In the genomic region with DNA sequence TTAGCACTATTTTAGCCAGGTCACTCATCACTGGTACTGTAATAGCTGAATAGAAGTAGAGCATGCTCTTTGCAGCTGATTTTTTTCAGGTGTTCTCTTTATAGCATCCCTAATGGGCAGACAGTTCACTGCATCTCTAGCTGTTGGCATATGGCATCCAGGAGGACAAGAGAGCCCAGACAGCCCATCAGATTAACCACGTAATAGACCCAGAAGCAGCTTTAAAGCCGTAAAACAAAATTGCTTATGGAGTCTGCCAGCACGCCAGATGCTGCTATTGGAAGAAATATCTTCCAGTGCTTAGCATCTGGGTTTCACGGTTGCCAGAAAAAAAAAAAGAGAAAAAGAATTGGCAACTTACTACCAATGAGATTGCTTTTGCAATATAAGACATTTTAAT, we compare ENCODE assay signal across 25 cellular contexts.
DNase-seq lines count a peak whose midpoint lies in the region; ATAC-seq and TF ChIP-seq lines count a peak whose summit lies in the region.
"Had no signal": no experiment of that assay in that cellular context is flagged by ENCODE, and none has a peak within 500 bp of the region (broad histone marks: within the 10 kb centered on the region; RNA-seq: fewer than 3 reads in every experiment).

No MANE protein-coding gene starts in this region.

- H3K4me3 Mint-ChIP-seq in stimulated activated naive CD8-positive, alpha-beta T cell treated with anti-CD3 and anti-CD28 coated beads, Interleukin-15, amount 100 ng/mL, for 72 hours, result no peak overlapping the region
- H3K4me3 Mint-ChIP-seq: activated CD4-positive, alpha-beta memory T cell treated with anti-CD3 and anti-CD28 coated beads for 36 hours; activated naive CD4-positive, alpha-beta T cell treated with anti-CD3 and anti-CD28 coated beads for 36 hours; activated T-cell treated with anti-CD3 and anti-CD28 coated beads, Interleukin-2, amount 50 U/mL, for 72 hours; central memory CD8-positive, alpha-beta T cell; stimulated activated effector memory CD8-positive, alpha-beta T cell treated with anti-CD3 and anti-CD28 coated beads, Interleukin-12 subunit alpha, Interleukin-12 subunit beta, amount 100 ng/mL, for 72 hours had no signal

- H3K9me3 ChIP-seq in suprapubic skin, result no peaks in the 10 kb centered on the region
- H3K9me3 ChIP-seq: adrenal gland, left lung, ovary, upper lobe of left lung had no signal

- no peaks in the 10 kb centered on the region for H3K4me1 ChIP-seq in suprapubic skin
- H3K4me1 ChIP-seq: adrenal gland, left lung, upper lobe of left lung had no signal

- no peak for TF ChIP-seq EP300 in suprapubic skin (IDR thresholded peaks at IDR 0.05)

- no peak for TF ChIP-seq CTCF in suprapubic skin (IDR thresholded peaks at IDR 0.05)

- H3K27ac Mint-ChIP-seq in stimulated activated naive CD8-positive, alpha-beta T cell treated with anti-CD3 and anti-CD28 coated beads, Interleukin-15, amount 100 ng/mL, for 72 hours, result no peak overlapping the region
- H3K27ac Mint-ChIP-seq: activated CD4-positive, alpha-beta memory T cell treated with anti-CD3 and anti-CD28 coated beads for 36 hours; activated naive CD4-positive, alpha-beta T cell treated with anti-CD3 and anti-CD28 coated beads for 36 hours; activated T-cell treated with anti-CD3 and anti-CD28 coated beads, Interleukin-2, amount 50 U/mL, for 72 hours; stimulated activated effector memory CD8-positive, alpha-beta T cell treated with anti-CD3 and anti-CD28 coated beads, Interleukin-12 subunit alpha, Interleukin-12 subunit beta, amount 100 ng/mL, for 72 hours had no signal

- peak; percentile 2 for DNase-seq in NCI-H2107 treated with DMSO at 0.1 percent for 48 hours (lab: John Stamatoyannopoulos, UW; ENCODE audit: unreplicated experiment)
- no peak for DNase-seq in NCI-H2107 (lab: John Stamatoyannopoulos, UW)
- DNase-seq in NCI-H1694 treated with DMSO at 0.1 percent for 48 hours (lab: John Stamatoyannopoulos, UW), result peak; percentile 96
- DNase-seq in SK-N-DZ (ENCODE audit: low spot score), result peak; percentile 88
- DNase-seq in pons (ENCODE audit: low spot score), result peak; percentile 11
- no peak for DNase-seq in stimulated activated naive CD8-positive, alpha-beta T cell treated with anti-CD3 and anti-CD28 coated beads, Interleukin-15, amount 100 ng/mL, for 72 hours
- DNase-seq in suprapubic skin (ENCODE audit: low spot score in 2 of 2), result no peak
- DNase-seq: activated CD4-positive, alpha-beta memory T cell treated with anti-CD3 and anti-CD28 coated beads for 36 hours; activated naive CD4-positive, alpha-beta T cell treated with anti-CD3 and anti-CD28 coated beads for 36 hours; activated T-cell treated with anti-CD3 and anti-CD28 coated beads, Interleukin-2, amount 50 U/mL, for 72 hours; erythroblast; GM23248; left lung; mesenchymal stem cell; NCI-H1417; ovary; retina; T-helper 2 cell; upper lobe of left lung had no signal

- no peak overlapping the region for H3K27ac ChIP-seq in suprapubic skin
- H3K27ac ChIP-seq: adrenal gland, GM23248, left lung, ovary, upper lobe of left lung had no signal

- ATAC-seq in GM19324 (IDR thresholded peaks at IDR 0.05; ENCODE audit: low FRiP score, unreplicated experiment), result no peak
- ATAC-seq in stimulated activated naive CD8-positive, alpha-beta T cell treated with anti-CD3 and anti-CD28 coated beads, Interleukin-15, amount 100 ng/mL, for 72 hours, result no peak
- ATAC-seq: activated CD4-positive, CD25-positive, alpha-beta regulatory T cell treated with anti-CD3 and anti-CD28 coated beads, Interleukin-2, amount 50 U/mL, for 24 hours; activated T-cell treated with anti-CD3 and anti-CD28 coated beads, Interleukin-2, amount 50 U/mL, for 72 hours; left lung; Right ventricle myocardium inferior; stimulated activated effector memory CD8-positive, alpha-beta T cell treated with anti-CD3 and anti-CD28 coated beads, Interleukin-12 subunit alpha, Interleukin-12 subunit beta, amount 100 ng/mL, for 72 hours had no signal

- no peaks in the 10 kb centered on the region for H3K27me3 ChIP-seq in suprapubic skin
- H3K27me3 ChIP-seq: adrenal gland, left lung, ovary, upper lobe of left lung had no signal

- H3K4me1 Mint-ChIP-seq in stimulated activated naive CD8-positive, alpha-beta T cell treated with anti-CD3 and anti-CD28 coated beads, Interleukin-15, amount 100 ng/mL, for 72 hours, result no peaks in the 10 kb centered on the region
- H3K4me1 Mint-ChIP-seq: central memory CD8-positive, alpha-beta T cell; stimulated activated effector memory CD8-positive, alpha-beta T cell treated with anti-CD3 and anti-CD28 coated beads, Interleukin-12 subunit alpha, Interleukin-12 subunit beta, amount 100 ng/mL, for 72 hours had no signal

- no peaks in the 10 kb centered on the region for H3K36me3 ChIP-seq in suprapubic skin
- H3K36me3 ChIP-seq: adrenal gland, left lung, ovary, upper lobe of left lung had no signal

- H3K9me3 Mint-ChIP-seq in stimulated activated naive CD8-positive, alpha-beta T cell treated with anti-CD3 and anti-CD28 coated beads, Interleukin-15, amount 100 ng/mL, for 72 hours, result no peaks in the 10 kb centered on the region
- H3K9me3 Mint-ChIP-seq: activated naive CD4-positive, alpha-beta T cell treated with anti-CD3 and anti-CD28 coated beads for 36 hours; central memory CD8-positive, alpha-beta T cell had no signal

- WGBS in suprapubic skin, result 40% methylated on average over 4 of the region's 4 CpGs

- no peak for TF ChIP-seq POLR2A in suprapubic skin (IDR thresholded peaks at IDR 0.05)

- no peaks in the 10 kb centered on the region for H3K27me3 Mint-ChIP-seq in stimulated activated naive CD8-positive, alpha-beta T cell treated with anti-CD3 and anti-CD28 coated beads, Interleukin-15, amount 100 ng/mL, for 72 hours
- H3K27me3 Mint-ChIP-seq: activated CD4-positive, alpha-beta memory T cell treated with anti-CD3 and anti-CD28 coated beads for 36 hours; central memory CD8-positive, alpha-beta T cell had no signal

- no peak overlapping the region for H3K4me3 ChIP-seq in suprapubic skin
- H3K4me3 ChIP-seq: adrenal gland, GM23248, left lung, ovary, upper lobe of left lung had no signal

Comparison
In these comparisons a context has a peak if more than half of its experiments do, and no peak if none do; other contexts are left out.
1. DNase-seq: peak in NCI-H2107 treated with DMSO at 0.1 percent for 48 hours (single experiment), NCI-H1694 treated with DMSO at 0.1 percent for 48 hours (single experiment), SK-N-DZ (single experiment) and pons (single experiment); none in NCI-H2107 (single experiment), stimulated activated naive CD8-positive, alpha-beta T cell treated with anti-CD3 and anti-CD28 coated beads, Interleukin-15, amount 100 ng/mL, for 72 hours (0 of 2) and suprapubic skin (0 of 2).